ENCODE assay signal across 23 cellular contexts in the genomic region with DNA sequence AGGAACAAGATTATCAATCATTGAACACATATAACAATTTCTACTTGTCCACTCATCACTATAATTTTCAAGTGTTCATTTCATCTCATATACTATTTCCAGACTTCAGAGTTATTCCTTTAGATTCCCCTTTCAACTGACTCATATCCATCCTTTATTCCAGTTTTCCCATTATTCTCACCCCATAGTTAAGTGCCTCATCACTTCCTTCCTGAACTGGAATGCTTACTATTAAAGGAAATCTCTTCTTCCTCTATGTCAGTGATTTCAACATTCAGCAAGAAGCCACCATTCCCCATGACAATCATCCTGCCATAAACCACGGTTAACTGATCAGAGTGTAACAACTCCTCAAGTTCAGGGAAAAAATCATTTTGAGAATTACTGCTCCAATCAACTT.
"Had no signal": no experiment of that assay in that cellular context is flagged by ENCODE, and none has a peak within 500 bp of the region (broad histone marks: within the 10 kb centered on the region; RNA-seq: fewer than 3 reads in every experiment).

No MANE protein-coding gene starts in this region.

- H3K4me3 ChIP-seq: adrenal gland, ascending aorta, gastroesophageal sphincter, thoracic aorta, upper lobe of left lung had no signal

- H3K27ac Mint-ChIP-seq: activated naive CD8-positive, alpha-beta T cell; activated T-helper 2 cell treated with anti-CD3 and anti-CD28 coated beads, Interferon-gamma antibody, Interleukin-2, Interleukin-4, amounts not matched to agents 10 μg/mL and 5 μg/mL and 100 μg/mL, durations not matched to agents 14 hours and 24 hours and 36 hours; nephron progenitor cell had no signal

- H3K4me3 Mint-ChIP-seq: activated naive CD8-positive, alpha-beta T cell; nephron progenitor cell had no signal

- ATAC-seq: gastroesophageal sphincter, left ventricle myocardium superior, sciatic nerve had no signal

- H3K9me3 ChIP-seq: adrenal gland, ascending aorta, gastroesophageal sphincter, thoracic aorta, upper lobe of left lung had no signal

- H3K36me3 ChIP-seq: adrenal gland, ascending aorta, brain microvascular endothelial cell, gastroesophageal sphincter, thoracic aorta, upper lobe of left lung had no signal

- H3K27ac ChIP-seq: adrenal gland, ascending aorta, brain microvascular endothelial cell, gastroesophageal sphincter, thoracic aorta, upper lobe of left lung had no signal

- H3K4me1 ChIP-seq: adrenal gland, ascending aorta, upper lobe of left lung had no signal

- FAIRE-seq: endometrium, islet of Langerhans had no signal

- H3K36me3 Mint-ChIP-seq: activated naive CD8-positive, alpha-beta T cell had no signal

- H3K27me3 ChIP-seq: adrenal gland, ascending aorta, brain microvascular endothelial cell, gastroesophageal sphincter, upper lobe of left lung had no signal

- H3K27me3 Mint-ChIP-seq: activated naive CD8-positive, alpha-beta T cell had no signal

- H3K9me3 Mint-ChIP-seq: activated T-helper 2 cell treated with anti-CD3 and anti-CD28 coated beads, Interferon-gamma antibody, Interleukin-2, Interleukin-4, amounts not matched to agents 10 μg/mL and 5 μg/mL and 100 μg/mL, durations not matched to agents 14 hours and 24 hours and 36 hours; nephron progenitor cell had no signal

- DNase-seq: activated CD4-positive, alpha-beta T cell treated with anti-CD3 and anti-CD28 coated beads for 1 hour; activated naive CD4-positive, alpha-beta T cell; activated T-cell treated with anti-CD3 and anti-CD28 coated beads, Interleukin-2, amount 50 U/mL, for 1 hour; adrenal gland; brain microvascular endothelial cell; cortex of kidney; effector CD4-positive, alpha-beta T cell; head of caudate nucleus; left ventricle myocardium superior; nephron progenitor cell; nucleus accumbens; stimulated activated CD4-positive, alpha-beta T cell treated with anti-CD3 and anti-CD28 coated beads, Interleukin-4, amount 100 ng/mL, for 1 hour; stimulated activated naive CD4-positive, alpha-beta T cell treated with Interleukin-2 at 50 U/mL for 16 hours; T-helper 1 cell; upper lobe of left lung had no signal
